Comparison of ENCODE assay signal across 9 cellular contexts in the genomic region with DNA sequence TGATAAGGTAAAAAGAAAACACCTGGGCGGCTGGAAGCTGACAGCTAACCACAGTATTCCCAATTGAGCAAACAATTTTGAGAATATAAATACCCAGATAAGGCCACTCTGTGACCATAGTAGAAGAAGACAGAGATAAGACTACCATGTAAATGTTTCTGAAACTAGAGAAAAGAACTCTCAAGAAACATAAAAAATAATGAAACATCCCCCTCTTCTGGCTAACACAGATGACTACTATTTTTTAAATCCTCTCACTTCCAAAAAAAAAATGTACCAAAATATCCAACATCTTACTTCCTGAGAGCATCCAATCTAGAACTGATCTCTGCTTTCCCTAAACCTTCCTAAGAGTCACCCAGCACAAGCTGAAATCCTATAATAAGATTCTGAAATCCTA.
DNase-seq lines count a peak whose midpoint lies in the region; ATAC-seq and TF ChIP-seq lines count a peak whose summit lies in the region.
"Had no signal": no experiment of that assay in that cellular context is flagged by ENCODE, and none has a peak within 500 bp of the region (broad histone marks: within the 10 kb centered on the region; RNA-seq: fewer than 3 reads in every experiment).

No MANE protein-coding gene starts in this region.

- no peaks in the 10 kb centered on the region for H3K36me3 Mint-ChIP-seq in HFFc6 (ENCODE audit: low read depth)
- no peaks in the 10 kb centered on the region for H3K36me3 Mint-ChIP-seq in activated CD4-positive, alpha-beta memory T cell treated with anti-CD3 and anti-CD28 coated beads for 36 hours

- DNase-seq in AG08395 (ENCODE audit: low spot score) = peak; percentile 26
- DNase-seq in HFFc6 = peak; percentile 8
- peak; percentile 3 for DNase-seq in RPMI8226
- peak; percentile 1 for DNase-seq in glomerular visceral epithelial cell (ENCODE audit: extremely low spot score)
- DNase-seq in NCI-H526 treated with DMSO at 0.1 percent for 48 hours (lab: John Stamatoyannopoulos, UW) = no peak
- no peak for DNase-seq in DMS79 (lab: John Stamatoyannopoulos, UW)
- DNase-seq in activated CD4-positive, alpha-beta memory T cell treated with anti-CD3 and anti-CD28 coated beads for 36 hours = no peak
- DNase-seq: activated naive CD4-positive, alpha-beta T cell treated with Interleukin-2 at 50 U/mL for 16 hours had no signal

- POLR2A ChIA-PET in activated CD4-positive, alpha-beta memory T cell treated with anti-CD3 and anti-CD28 coated beads for 36 hours (lab: Charles Lee) = no interaction called here

- H3K27me3 Mint-ChIP-seq in HFFc6 (ENCODE audit: insufficient read depth) = no peaks in the 10 kb centered on the region
- H3K27me3 Mint-ChIP-seq in activated CD4-positive, alpha-beta memory T cell treated with anti-CD3 and anti-CD28 coated beads for 36 hours = no peaks in the 10 kb centered on the region

- intact Hi-C loops in activated CD4-positive, alpha-beta memory T cell treated with anti-CD3 and anti-CD28 coated beads for 36 hours (cut with micrococcal nuclease) = loop anchor here (1.0 kb wide), 1 partner anchor 113 kb away; no protein-coding TSS in a partner anchor

- no peak for ATAC-seq in GM18873 (IDR thresholded peaks at IDR 0.05; ENCODE audit: low FRiP score, unreplicated experiment)

- H3K4me1 Mint-ChIP-seq in HFFc6 (ENCODE audit: low read depth) = peaks cover 6% of the 10 kb centered on the region; the same call in 1 of the 2 replicates
- no peaks in the 10 kb centered on the region for H3K4me1 Mint-ChIP-seq in activated CD4-positive, alpha-beta memory T cell treated with anti-CD3 and anti-CD28 coated beads for 36 hours (ENCODE audit: low read depth)

- TF ChIP-seq CTCF in HFFc6 (IDR thresholded peaks at IDR 0.05) = peak; percentile 67

- CTCF ChIA-PET in activated CD4-positive, alpha-beta memory T cell treated with anti-CD3 and anti-CD28 coated beads for 36 hours (lab: Charles Lee) = interaction anchor here (0.6 to 2.4 kb wide), 8 partner anchors 9 to 647 kb away, joined by 3 to 33 read pairs (median 4); no protein-coding TSS in a partner anchor

- no peaks in the 10 kb centered on the region for H3K9me3 Mint-ChIP-seq in HFFc6
- no peaks in the 10 kb centered on the region for H3K9me3 Mint-ChIP-seq in activated CD4-positive, alpha-beta memory T cell treated with anti-CD3 and anti-CD28 coated beads for 36 hours

- no peak overlapping the region for H3K4me3 Mint-ChIP-seq in HFFc6
- no peak overlapping the region for H3K4me3 Mint-ChIP-seq in activated CD4-positive, alpha-beta memory T cell treated with anti-CD3 and anti-CD28 coated beads for 36 hours

- H3K27ac Mint-ChIP-seq in HFFc6 = no peak overlapping the region
- H3K27ac Mint-ChIP-seq in activated CD4-positive, alpha-beta memory T cell treated with anti-CD3 and anti-CD28 coated beads for 36 hours = no peak overlapping the region

Comparison
In these comparisons a context has a peak if more than half of its experiments do, and no peak if none do; other contexts are left out.
1. DNase-seq: peak in AG08395 (single experiment), HFFc6 (single experiment), RPMI8226 (single experiment) and glomerular visceral epithelial cell (single experiment); none in NCI-H526 treated with DMSO at 0.1 percent for 48 hours (single experiment), DMS79 (single experiment) and activated CD4-positive, alpha-beta memory T cell treated with anti-CD3 and anti-CD28 coated beads for 36 hours (single experiment).